In the genomic region with DNA sequence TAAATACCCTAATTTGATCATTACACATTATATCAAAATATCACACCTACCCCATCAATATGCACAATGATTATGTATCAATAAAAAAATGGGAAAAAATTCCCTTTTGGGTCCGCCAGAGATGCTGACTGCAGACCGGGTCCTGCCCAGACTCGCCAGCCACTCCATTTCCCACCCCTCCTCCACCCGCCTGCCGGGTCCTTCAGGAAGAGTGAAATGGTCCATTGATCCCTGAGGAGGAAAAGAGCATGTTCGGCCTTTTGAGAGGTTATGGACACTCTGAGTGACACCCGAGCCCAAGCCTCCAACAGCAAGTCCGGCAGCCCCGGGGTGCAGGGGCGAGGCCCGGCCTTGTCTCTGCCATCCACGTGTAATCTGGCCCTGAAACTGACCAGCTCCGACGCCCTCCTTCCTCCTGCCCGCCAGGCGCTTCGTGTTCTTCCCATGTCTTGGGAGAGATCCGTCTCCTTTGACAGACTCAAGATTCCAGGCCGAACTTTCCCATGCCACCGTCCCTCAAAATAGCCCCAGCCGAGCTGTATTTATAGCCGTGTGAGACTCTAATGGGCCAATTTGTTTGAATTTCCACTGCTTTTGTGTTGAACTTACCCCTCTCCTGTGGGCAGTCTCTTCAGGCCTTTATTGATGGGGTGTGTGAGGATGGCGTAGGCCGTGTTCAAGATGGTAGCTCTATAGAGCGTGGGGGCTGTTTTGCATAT, we compare ENCODE assay signal across 13 cellular contexts.
DNase-seq lines count a peak whose midpoint lies in the region; ATAC-seq, FAIRE-seq and TF ChIP-seq lines count a peak whose summit lies in the region.
"Had no signal": no experiment of that assay in that cellular context is flagged by ENCODE, and none has a peak within 500 bp of the region (broad histone marks: within the 10 kb centered on the region; RNA-seq: fewer than 3 reads in every experiment).

No MANE protein-coding gene starts in this region.

- peak overlapping the region; percentile 2 for H3K27ac Mint-ChIP-seq in progenitor cell of endocrine pancreas

- no peaks in the 10 kb centered on the region for H3K9me3 Mint-ChIP-seq in progenitor cell of endocrine pancreas (ENCODE audit: low read depth)

- intact Hi-C loops in Right ventricle myocardium superior (cut with DNase I) = no loop called here

- no peak for DNase-seq in RWPE1 (ENCODE audit: low spot score)
- DNase-seq in Right ventricle myocardium superior = no peak
- no peak for DNase-seq in progenitor cell of endocrine pancreas (ENCODE audit: low spot score, unreplicated experiment)
- DNase-seq in dedifferentiated amniotic fluid mesenchymal stem cell (ENCODE audit: extremely low spot score) = no peak
- no peak for DNase-seq in mesenteric fat pad (ENCODE audit: low spot score)
- DNase-seq in NCI-H526 treated with DMSO at 0.1 percent for 48 hours (lab: John Stamatoyannopoulos, UW) = no peak
- no peak for DNase-seq in RCC 7860 (ENCODE audit: low spot score)
- DNase-seq: activated CD4-positive, alpha-beta T cell treated with anti-CD3 and anti-CD28 coated beads, Interleukin-2, amount 50 U/mL, for 48 hours had no signal

- H3K27ac ChIP-seq in C4-2B = peak overlapping the region; percentile 70
- H3K27ac ChIP-seq in RWPE1 = peak overlapping the region; percentile 62

- peaks cover 52% of the 10 kb centered on the region for H3K27me3 Mint-ChIP-seq in progenitor cell of endocrine pancreas

- FAIRE-seq in RCC 7860 (lab: Jason Lieb, UNC) = no peak
- FAIRE-seq: GM19239, HTR-8/SVneo, islet of Langerhans had no signal

- POLR2A ChIA-PET in RWPE1 (lab: Yijun Ruan, JAX; ENCODE audit: low non-redundant PET) = no interaction called here

- CTCF ChIA-PET in RWPE1 (lab: Yijun Ruan, JAX) = interaction anchor here (0.5 to 1.3 kb wide), 6 partner anchors 12 to 1038 kb away, joined by 3 to 7 read pairs (median 3); no protein-coding TSS in a partner anchor

- H3K4me3 Mint-ChIP-seq in progenitor cell of endocrine pancreas (ENCODE audit: low read depth) = no peak overlapping the region
- H3K4me3 Mint-ChIP-seq: CD14-positive monocyte had no signal

- peak; percentile 22 for ATAC-seq in Right ventricle myocardium superior (ENCODE audit: poor library complexity)

- H3K4me1 Mint-ChIP-seq in progenitor cell of endocrine pancreas (ENCODE audit: low read depth) = peaks cover 17% of the 10 kb centered on the region

- TF ChIP-seq CTCF in C4-2B (conservative IDR thresholded peaks at IDR 0.05) (no peak), RWPE1 (conservative IDR thresholded peaks at IDR 0.05; ENCODE audit: low read depth) (no peak), progenitor cell of endocrine pancreas (IDR thresholded peaks at IDR 0.05; ENCODE audit: unreplicated experiment) (no peak)

- no peaks in the 10 kb centered on the region for H3K36me3 Mint-ChIP-seq in progenitor cell of endocrine pancreas (ENCODE audit: insufficient read depth)
- H3K36me3 Mint-ChIP-seq: CD14-positive monocyte had no signal
